In genomic region chr1:52697795-52698674, GRCh38 we compare ENCODE assay signal across 8 cellular contexts. TPM values are rescaled to one million over a fixed set of nuclear protein-coding genes. Genes with fewer than 3 reads are reported as not detected.
A peak's percentile ranks its signal among the peaks of the same experiment; 100 is the strongest.
DNase-seq lines count a peak whose midpoint lies in the region; ATAC-seq and TF ChIP-seq lines count a peak whose summit lies in the region.

TSS of gene COA7 (minus strand) at chr1:52698347. CDS start at chr1:52698326, 21 bp downstream.

- H3K27me3 ChIP-seq in thoracic aorta (replicated peaks; ENCODE audit: insufficient read depth): no peaks in the 10 kb centered on the region

- no peaks in the 10 kb centered on the region for H3K36me3 Mint-ChIP-seq in activated naive CD8-positive, alpha-beta T cell
- H3K36me3 Mint-ChIP-seq in glutamatergic neuron (ENCODE audit: unreplicated experiment): no peaks in the 10 kb centered on the region

- no peaks in the 10 kb centered on the region for H3K9me3 ChIP-seq in thoracic aorta

- H3K4me3 ChIP-seq in thoracic aorta: peak within 1 kb of the TSS; percentile 98

- no peak for TF ChIP-seq CTCF in glutamatergic neuron (IDR thresholded peaks at IDR 0.05; ENCODE audit: partially characterized antibody, unreplicated experiment)
- TF ChIP-seq CTCF in omental fat pad (IDR thresholded peaks at IDR 0.05): no peak
- TF ChIP-seq CTCF in thoracic aorta (IDR thresholded peaks at IDR 0.05): no peak

- no peaks in the 10 kb centered on the region for H3K9me3 Mint-ChIP-seq in activated naive CD8-positive, alpha-beta T cell (ENCODE audit: low read depth)
- H3K9me3 Mint-ChIP-seq in glutamatergic neuron (ENCODE audit: unreplicated experiment): peaks cover 6% of the 10 kb centered on the region

- no peaks in the 10 kb centered on the region for H3K27me3 Mint-ChIP-seq in activated naive CD8-positive, alpha-beta T cell
- H3K27me3 Mint-ChIP-seq in glutamatergic neuron (ENCODE audit: unreplicated experiment): peaks cover 6% of the 10 kb centered on the region

- ATAC-seq in omental fat pad (ENCODE audit: low FRiP score) (peak; percentile 86), thoracic aorta (ENCODE audit: insufficient number of reproducible peaks, low FRiP score, low read depth) (peak; percentile 66)

- peaks cover 23% of the 10 kb centered on the region for H3K4me1 Mint-ChIP-seq in activated naive CD8-positive, alpha-beta T cell (ENCODE audit: low read depth)
- H3K4me1 Mint-ChIP-seq in glutamatergic neuron (ENCODE audit: low read depth, unreplicated experiment): peaks cover 10% of the 10 kb centered on the region

- no peaks in the 10 kb centered on the region for H3K36me3 ChIP-seq in thoracic aorta

- H3K4me3 Mint-ChIP-seq in activated naive CD8-positive, alpha-beta T cell: peak within 1 kb of the TSS; percentile 87
- H3K4me3 Mint-ChIP-seq in glutamatergic neuron (ENCODE audit: unreplicated experiment): peak within 1 kb of the TSS; percentile 94

- H3K27ac Mint-ChIP-seq in activated naive CD8-positive, alpha-beta T cell: peak within 1 kb of the TSS; percentile 87
- H3K27ac Mint-ChIP-seq in glutamatergic neuron (ENCODE audit: unreplicated experiment): peak within 1 kb of the TSS; percentile 92

- peaks cover 10 to 15% of the 10 kb centered on the region in 2 donors for H3K4me1 ChIP-seq in thoracic aorta (ENCODE audit: control insufficient read depth in 1 of 2, low read depth in 2 of 2)

- peak within 1 kb of the TSS; percentile 50 to 71 for H3K27ac ChIP-seq in thoracic aorta

- DNase-seq in DMS79 (lab: John Stamatoyannopoulos, UW) (peak; percentile 75), H4 (ENCODE audit: low spot score) (peak; percentile 75), MV-4-11 (lab: John Stamatoyannopoulos, UW) (peak; percentile 68), SKM-1 treated with dmso at 0.1 percent for 144 hours (lab: John Stamatoyannopoulos, UW; ENCODE audit: unreplicated experiment) (peak; percentile 67), glutamatergic neuron (peak; percentile 91), omental fat pad (ENCODE audit: low spot score) (peak; percentile 74), thoracic aorta (ENCODE audit: low spot score) (peak; percentile 36)

RNA-seq across cellular contexts. Expression of gene COA7, which starts in this region (rescaled TPM):
- total RNA-seq in H4 (2014; rRNA removed; shearing (Covaris generic)): 15.9 and 16.6 TPM in 2 replicates
- 24.6 TPM for total RNA-seq in glutamatergic neuron (ENCODE audit: unreplicated experiment)
- 10 to 100 TPM in 3 of 4 donors, 1 to 10 TPM in 1; 8.2 to 26.5 (median 14.0) TPM for total RNA-seq in omental fat pad
- 1 to 10 TPM; 4.6 to 9.9 TPM for total RNA-seq in thoracic aorta

Comparison
In these comparisons a context has a peak if more than half of its experiments do, and no peak if none do; other contexts are left out.
1. Peak in every context shown above with its lines: DNase-seq, ATAC-seq, H3K4me3 ChIP-seq and H3K27ac ChIP-seq.
2. DNase-seq: peak in every context shown above with its lines; median percentile 91 in glutamatergic neuron; 75 in DMS79; 75 in H4; 74 in omental fat pad; 68 in MV-4-11; 67 in SKM-1 treated with dmso at 0.1 percent for 144 hours; 36 in thoracic aorta.